In genomic region chr20:8812818-8813217, GRCh38 we compare ENCODE assay signal across 15 cellular contexts.
DNase-seq lines count a peak whose midpoint lies in the region; ATAC-seq and TF ChIP-seq lines count a peak whose summit lies in the region.
"Had no signal": no experiment of that assay in that cellular context is flagged by ENCODE, and none has a peak within 500 bp of the region (broad histone marks: within the 10 kb centered on the region; RNA-seq: fewer than 3 reads in every experiment).

No MANE protein-coding gene starts in this region.

- peaks cover 52 to 57% of the 10 kb centered on the region in 2 experiments for H3K4me1 Mint-ChIP-seq in H9
- H3K4me1 Mint-ChIP-seq: central memory CD8-positive, alpha-beta T cell had no signal

- H3K4ac ChIP-seq in H9 (ENCODE audit: low read depth, low read length) = no peak overlapping the region

- no peak overlapping the region for H2BK120ac ChIP-seq in H9 (ENCODE audit: low read depth, low read length, poor library complexity, severe bottlenecking)

- H2BK20ac ChIP-seq in H9 (ENCODE audit: low read depth, low read length, poor library complexity, severe bottlenecking) = no peak overlapping the region

- H3K23ac ChIP-seq in H9 (ENCODE audit: insufficient read length, low read depth, low read length) = no peak overlapping the region

- H3K9me3 Mint-ChIP-seq in H9 = peaks cover 7 to 13% of the 10 kb centered on the region in 2 experiments
- H3K9me3 Mint-ChIP-seq: central memory CD8-positive, alpha-beta T cell had no signal

- H4K20me1 ChIP-seq in H9 (ENCODE audit: control insufficient read depth, insufficient read depth, insufficient read length) = no peaks in the 10 kb centered on the region

- H2BK15ac ChIP-seq in H9 (ENCODE audit: low read depth, low read length) = no peak overlapping the region

- H3T11ph ChIP-seq in H9 (ENCODE audit: low read length) = no peak overlapping the region

- H2AFZ ChIP-seq in H9 (ENCODE audit: low read length) = no peak overlapping the region

- H3K36me3 Mint-ChIP-seq in H9 (ENCODE audit: insufficient read depth in 1 of 3, low read depth in 3 of 3) = peaks cover 0 to 17% (median 4%) of the 10 kb centered on the region in 3 experiments; a peak in 3 of 7 replicates

- H3K4me1 ChIP-seq in H9 (ENCODE audit: insufficient read depth, low read length) (peaks cover 23% of the 10 kb centered on the region), heart right ventricle (peaks cover 0 to 24% (median 4%) of the 10 kb centered on the region in 9 donors)
- H3K4me1 ChIP-seq: SJCRH30 had no signal

- H3K4me3 ChIP-seq in heart right ventricle = no peak overlapping the region
- H3K4me3 ChIP-seq: SJCRH30 had no signal

- H3K27ac ChIP-seq in H9 (ENCODE audit: insufficient read length, low read depth, low read length) (no peak overlapping the region), heart right ventricle (peak overlapping the region in 7 of 10 donors; percentile 19 to 59 (median 41))
- H3K27ac ChIP-seq: SJCRH30 had no signal

- no peaks in the 10 kb centered on the region for H3K23me2 ChIP-seq in H9 (ENCODE audit: insufficient read length, low read depth, low read length, poor library complexity, severe bottlenecking)

- no peaks in the 10 kb centered on the region for H3K36me3 ChIP-seq in heart right ventricle
- H3K36me3 ChIP-seq: SJCRH30 had no signal

- no peaks in the 10 kb centered on the region; the same call in none of the 2 replicates for H3K27me3 Mint-ChIP-seq in H9 (ENCODE audit: low read depth)
- H3K27me3 Mint-ChIP-seq: central memory CD8-positive, alpha-beta T cell had no signal

- no peak overlapping the region for H2BK12ac ChIP-seq in H9 (ENCODE audit: insufficient read length, low read depth, low read length)

- peak; percentile 63 for DNase-seq in H9
- peak; percentile 99 for DNase-seq in NCI-H748 (lab: John Stamatoyannopoulos, UW; ENCODE audit: unreplicated experiment)
- DNase-seq in heart right ventricle = peak; percentile 9 to 10
- peak; percentile 52 for DNase-seq in pulmonary artery endothelial cell (ENCODE audit: low read depth, low spot score)
- no peak for DNase-seq in NCI-H524 treated with DMSO at 0.1 percent for 48 hours (lab: John Stamatoyannopoulos, UW)
- no peak for DNase-seq in NCI-H2196 treated with DMSO at 0.1 percent for 48 hours (lab: John Stamatoyannopoulos, UW; ENCODE audit: unreplicated experiment)
- no peak for DNase-seq in COLO829 (ENCODE audit: low spot score)
- DNase-seq: activated CD4-positive, alpha-beta T cell treated with anti-CD3 and anti-CD28 coated beads for 48 hours; activated effector memory CD4-positive, alpha-beta T cell treated with anti-CD3 and anti-CD28 coated beads, Interleukin-2, amount 50 U/mL, for 16 hours; kidney glomerular epithelial cell; NCI-H526; nucleus accumbens; SJCRH30 had no signal

- no peak overlapping the region for H4K5ac ChIP-seq in H9 (ENCODE audit: insufficient read length, low read depth, low read length)

- peak in 7 of 8 donors; percentile 58 to 88 (median 75) for ATAC-seq in heart right ventricle
- no peak for ATAC-seq in HG02870 (IDR thresholded peaks at IDR 0.05; ENCODE audit: unreplicated experiment)

- H4K8ac ChIP-seq in H9 (replicated peaks; ENCODE audit: insufficient read length, low read depth, low read length) = no peak overlapping the region

- no peak overlapping the region for H4K91ac ChIP-seq in H9 (ENCODE audit: insufficient read length, low read depth, low read length)

- no peak overlapping the region for H3K9ac ChIP-seq in H9 (ENCODE audit: extremely low read depth, insufficient read length, low read length)

- intact Hi-C loops in heart right ventricle (cut with DNase I) = no loop called here

- H3K9me3 ChIP-seq in H9 (ENCODE audit: control insufficient read depth, low read depth, low read length) (no peaks in the 10 kb centered on the region), heart right ventricle (no peaks in the 10 kb centered on the region)
- H3K9me3 ChIP-seq: SJCRH30 had no signal

- H3K4me2 ChIP-seq in H9 (ENCODE audit: insufficient read depth, insufficient read length, low read length) = peak overlapping the region; percentile 19

- no CpG with 5 or more reads among the region's 7 CpGs for WGBS in H9 (ENCODE audit: extremely low coverage, insufficient read length, low lambda C conversion rate)
- 62 to 66% methylated on average over 7 of the region's 7 CpGs for WGBS in heart right ventricle, 2 donors

- peak overlapping the region; percentile 81 to 99 (median 82); a peak in 5 of 7 replicates for H3K27ac Mint-ChIP-seq in H9

- no peak overlapping the region for H2BK5ac ChIP-seq in H9 (ENCODE audit: insufficient read length, low read length)

- H3K56ac ChIP-seq in H9 (ENCODE audit: insufficient read length, low read depth, low read length) = no peak overlapping the region

- TF ChIP-seq CTCF in H9 (conservative IDR thresholded peaks at IDR 0.05) (no peak), heart right ventricle (IDR thresholded peaks at IDR 0.05) (no peak)

- no peak overlapping the region for H2AK5ac ChIP-seq in H9 (ENCODE audit: insufficient read length, low read length)

- no peak overlapping the region for H3K18ac ChIP-seq in H9 (ENCODE audit: insufficient read length, low read depth, low read length)

- H3K79me2 ChIP-seq in H9 (ENCODE audit: insufficient read depth, low read length) = no peaks in the 10 kb centered on the region

- H3K14ac ChIP-seq in H9 (ENCODE audit: insufficient read depth, low read length) = no peak overlapping the region; the same call in 1 of the 2 replicates

- H3K4me3 Mint-ChIP-seq in H9 = peak overlapping the region in 1 of 2 experiments; percentile 9; a peak in 1 of 5 replicates
- H3K4me3 Mint-ChIP-seq: central memory CD8-positive, alpha-beta T cell had no signal

- H3K27me3 ChIP-seq in H9 (ENCODE audit: insufficient read depth, low read length) (no peaks in the 10 kb centered on the region), heart right ventricle (no peaks in the 10 kb centered on the region)
- H3K27me3 ChIP-seq: SJCRH30 had no signal

- no peaks in the 10 kb centered on the region for H3K79me1 ChIP-seq in H9 (ENCODE audit: insufficient read depth, low read depth, low read length, poor library complexity, severe bottlenecking)

Comparison
In these comparisons a context has a peak if more than half of its experiments do, and no peak if none do; other contexts are left out.
1. DNase-seq: peak in H9 (single experiment), NCI-H748 (single experiment), heart right ventricle (2 of 2) and pulmonary artery endothelial cell (single experiment); none in NCI-H524 treated with DMSO at 0.1 percent for 48 hours (single experiment), NCI-H2196 treated with DMSO at 0.1 percent for 48 hours (single experiment) and COLO829 (single experiment).